ENCODE assay signal across 17 cellular contexts in the genomic region with DNA sequence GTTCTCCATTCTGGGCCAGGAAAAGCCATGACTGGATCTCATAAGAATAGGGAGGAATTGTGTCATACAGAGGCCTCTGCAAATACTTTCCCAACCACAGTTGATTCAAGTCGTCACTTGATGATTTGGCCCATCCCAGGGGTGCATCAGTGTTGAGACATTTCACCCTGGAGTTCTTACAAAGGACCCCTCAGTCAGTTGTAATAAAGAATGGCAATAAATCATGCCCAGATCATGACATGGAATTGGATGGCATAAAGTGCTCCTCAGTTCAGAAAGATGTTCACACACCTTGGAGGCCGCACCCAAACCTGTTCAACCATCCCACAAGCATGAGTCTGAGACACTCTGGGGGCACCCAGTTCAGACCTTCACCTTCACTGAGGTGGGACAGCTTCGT.
DNase-seq lines count a peak whose midpoint lies in the region; ATAC-seq and TF ChIP-seq lines count a peak whose summit lies in the region.
"Had no signal": no experiment of that assay in that cellular context is flagged by ENCODE, and none has a peak within 500 bp of the region (broad histone marks: within the 10 kb centered on the region; RNA-seq: fewer than 3 reads in every experiment).

No MANE protein-coding gene starts in this region.

- TF ChIP-seq CTCF in AG10803 (conservative IDR thresholded peaks at IDR 0.05; ENCODE audit: low read length): no peak

- no peak overlapping the region for H3K4me3 ChIP-seq in AG10803 (ENCODE audit: low read length)
- no peak overlapping the region for H3K4me3 ChIP-seq in MG63
- H3K4me3 ChIP-seq: GM12878 had no signal

- no peaks in the 10 kb centered on the region for H3K36me3 ChIP-seq in MG63
- H3K36me3 ChIP-seq: BE2C had no signal

- peak; percentile 95 for DNase-seq in AG10803 (ENCODE audit: low read depth)
- DNase-seq in MG63: peak; percentile 43
- DNase-seq in fibroblast of gingiva (ENCODE audit: low read depth): peak; percentile 71
- DNase-seq in sciatic nerve (ENCODE audit: low spot score): no peak
- no peak for DNase-seq in NCI-H1436 treated with DMSO at 0.1 percent for 48 hours (lab: John Stamatoyannopoulos, UW)
- DNase-seq in foreskin melanocyte: no peak
- no peak for DNase-seq in G401 (ENCODE audit: low spot score)
- DNase-seq: activated CD4-positive, CD25-positive, alpha-beta regulatory T cell; activated T-cell treated with anti-CD3 and anti-CD28 coated beads for 4 hours; BE2C; cerebellar nuclear complex; DMS79; NCI-H1105 treated with DMSO at 0.1 percent for 48 hours; NCI-H446 treated with DMSO at 0.1 percent for 48 hours had no signal

- H3K27me3 ChIP-seq in MG63: no peaks in the 10 kb centered on the region
- H3K27me3 ChIP-seq: BE2C had no signal

- ATAC-seq in sciatic nerve (peak; percentile 73), GM21528 (IDR thresholded peaks at IDR 0.05; ENCODE audit: low FRiP score, unreplicated experiment) (no peak)
- ATAC-seq: activated naive CD4-positive, alpha-beta T cell treated with anti-CD3 and anti-CD28 coated beads, Interleukin-2, amount 50 U/mL, for 72 hours; GM12878 had no signal

- in situ Hi-C loops in G401 (cut with HindIII; ENCODE audit: low sequenced_read_pairs): no loop called here

- intact Hi-C loops in sciatic nerve (cut with DNase I): no loop called here

- no peaks in the 10 kb centered on the region for H3K9me3 ChIP-seq in MG63
- H3K9me3 ChIP-seq: BE2C had no signal

Comparison
In these comparisons a context has a peak if more than half of its experiments do, and no peak if none do; other contexts are left out.
1. DNase-seq: peak in AG10803 (single experiment), MG63 (single experiment) and fibroblast of gingiva (single experiment); none in sciatic nerve (single experiment), NCI-H1436 treated with DMSO at 0.1 percent for 48 hours (single experiment), foreskin melanocyte (single experiment) and G401 (single experiment).